Comparison of ENCODE assay signal across 12 cellular contexts in genomic region chr15:71296032-71296686, GRCh38.
DNase-seq lines count a peak whose midpoint lies in the region; ATAC-seq and TF ChIP-seq lines count a peak whose summit lies in the region.
"Had no signal": no experiment of that assay in that cellular context is flagged by ENCODE, and none has a peak within 500 bp of the region (broad histone marks: within the 10 kb centered on the region; RNA-seq: fewer than 3 reads in every experiment).

No MANE protein-coding gene starts in this region.

- WGBS in mesendoderm (ENCODE audit: extremely low coverage, insufficient coverage, low lambda C conversion rate): no CpG with 5 or more reads among the region's 10 CpGs

- H4K20me1 ChIP-seq in Karpas-422 (ENCODE audit: insufficient read depth, low read depth, low read length): no peaks in the 10 kb centered on the region

- peaks cover 12% of the 10 kb centered on the region for H3K36me3 Mint-ChIP-seq in mesothelial cell of epicardium

- peaks cover 9% of the 10 kb centered on the region for H3K9me3 Mint-ChIP-seq in mesothelial cell of epicardium

- H4K8ac ChIP-seq in mesendoderm (ENCODE audit: low read depth, low read length): no peak overlapping the region

- no peaks in the 10 kb centered on the region for H3K9me2 ChIP-seq in Karpas-422 (replicated peaks; ENCODE audit: insufficient read depth, low read length)

- H3K27me3 ChIP-seq in mesendoderm (ENCODE audit: insufficient read depth, low read length, poor library complexity) (no peaks in the 10 kb centered on the region), Karpas-422 (ENCODE audit: low read length) (no peaks in the 10 kb centered on the region)
- H3K27me3 ChIP-seq: BE2C had no signal

- H3K4me3 ChIP-seq in mesendoderm (ENCODE audit: low read length) (no peak overlapping the region), Karpas-422 (ENCODE audit: low read length) (no peak overlapping the region)

- H3K27me3 Mint-ChIP-seq in mesothelial cell of epicardium (ENCODE audit: low read depth): no peaks in the 10 kb centered on the region

- in situ Hi-C loops in ACHN (cut with HindIII; ENCODE audit: low pct_ligation_motif_present, low pct_unique_long_range_greater_than_20kb, low sequenced_read_pairs): no loop called here

- H2AFZ ChIP-seq in Karpas-422 (ENCODE audit: low read length): no peak overlapping the region

- no peak overlapping the region for H3K23ac ChIP-seq in mesendoderm (ENCODE audit: low read length)

- no peaks in the 10 kb centered on the region for H3K36me3 ChIP-seq in mesendoderm (ENCODE audit: control insufficient read depth, insufficient read depth, low read length)
- H3K36me3 ChIP-seq in Karpas-422 (ENCODE audit: insufficient read depth, low read length): no peaks in the 10 kb centered on the region
- H3K36me3 ChIP-seq: BE2C had no signal

- no peak overlapping the region for H3K4me3 Mint-ChIP-seq in mesothelial cell of epicardium

- peaks cover 47% of the 10 kb centered on the region for H3K4me1 Mint-ChIP-seq in mesothelial cell of epicardium

- no peak overlapping the region for H3K4ac ChIP-seq in mesendoderm (ENCODE audit: low read depth, low read length)

- H3K9ac ChIP-seq in mesendoderm (ENCODE audit: low read length) (no peak overlapping the region), Karpas-422 (ENCODE audit: low read length) (no peak overlapping the region)

- H3K4me2 ChIP-seq in mesendoderm (ENCODE audit: low read length) (no peak overlapping the region), Karpas-422 (ENCODE audit: low read depth, low read length, poor library complexity, severe bottlenecking) (no peak overlapping the region)

- H3K9me3 ChIP-seq in Karpas-422 (ENCODE audit: low read length): no peaks in the 10 kb centered on the region
- H3K9me3 ChIP-seq: BE2C had no signal

- ATAC-seq in GM21423 (IDR thresholded peaks at IDR 0.05; ENCODE audit: unreplicated experiment): no peak

- H2BK5ac ChIP-seq in mesendoderm (ENCODE audit: low read length): no peak overlapping the region

- no peak for TF ChIP-seq CTCF in mesothelial cell of epicardium (IDR thresholded peaks at IDR 0.05; ENCODE audit: unreplicated experiment)

- no peaks in the 10 kb centered on the region for H3K79me1 ChIP-seq in mesendoderm (ENCODE audit: low read length)

- DNase-seq in ACHN (peak; percentile 43), NCI-H460 (ENCODE audit: extremely low read depth, low read depth) (peak; percentile 88), dedifferentiated amniotic fluid mesenchymal stem cell (ENCODE audit: extremely low spot score) (peak; percentile 56), mesothelial cell of epicardium (ENCODE audit: low spot score in 2 of 2, unreplicated experiment in 2 of 2) (no peak), 8988T (no peak), mesendoderm (no peak), Karpas-422 (no peak)
- DNase-seq: activated gamma-delta T cell; BE2C; effector memory CD4-positive, alpha-beta T cell; stimulated activated CD8-positive, alpha-beta memory T cell treated with anti-CD3 and anti-CD28 coated beads, Interleukin-4, amount 100 ng/mL, for 48 hours had no signal

- H3K4me1 ChIP-seq in mesendoderm (ENCODE audit: control insufficient read depth, low read depth, low read length) (no peaks in the 10 kb centered on the region), Karpas-422 (ENCODE audit: low read length) (no peaks in the 10 kb centered on the region)

- no peak overlapping the region for H2AK5ac ChIP-seq in mesendoderm (ENCODE audit: low read length)

- H3K18ac ChIP-seq in mesendoderm (ENCODE audit: low read length): no peak overlapping the region

- H3K79me2 ChIP-seq in mesendoderm (ENCODE audit: control insufficient read depth, insufficient read depth, low read length) (no peaks in the 10 kb centered on the region), Karpas-422 (ENCODE audit: low read length) (no peaks in the 10 kb centered on the region)

- no peak overlapping the region for H2BK15ac ChIP-seq in mesendoderm (replicated peaks; ENCODE audit: low read depth)

- no peak overlapping the region for H3K56ac ChIP-seq in mesendoderm (ENCODE audit: low read length)

- H3K27ac Mint-ChIP-seq in mesothelial cell of epicardium: peak overlapping the region; percentile 54

- no peak overlapping the region for H4K5ac ChIP-seq in mesendoderm (ENCODE audit: low read length)

- H3K27ac ChIP-seq in mesendoderm (ENCODE audit: low read depth, low read length): no peak overlapping the region
- no peak overlapping the region for H3K27ac ChIP-seq in Karpas-422 (ENCODE audit: low read length)

- no peak overlapping the region for H2BK120ac ChIP-seq in mesendoderm (ENCODE audit: low read depth, low read length)

Comparison
In these comparisons a context has a peak if more than half of its experiments do, and no peak if none do; other contexts are left out.
1. DNase-seq: peak in ACHN (single experiment), NCI-H460 (single experiment) and dedifferentiated amniotic fluid mesenchymal stem cell (single experiment); none in mesothelial cell of epicardium (0 of 2), 8988T (single experiment), mesendoderm (single experiment) and Karpas-422 (single experiment).